Comparison of ENCODE assay signal across 12 cellular contexts in the genomic region with DNA sequence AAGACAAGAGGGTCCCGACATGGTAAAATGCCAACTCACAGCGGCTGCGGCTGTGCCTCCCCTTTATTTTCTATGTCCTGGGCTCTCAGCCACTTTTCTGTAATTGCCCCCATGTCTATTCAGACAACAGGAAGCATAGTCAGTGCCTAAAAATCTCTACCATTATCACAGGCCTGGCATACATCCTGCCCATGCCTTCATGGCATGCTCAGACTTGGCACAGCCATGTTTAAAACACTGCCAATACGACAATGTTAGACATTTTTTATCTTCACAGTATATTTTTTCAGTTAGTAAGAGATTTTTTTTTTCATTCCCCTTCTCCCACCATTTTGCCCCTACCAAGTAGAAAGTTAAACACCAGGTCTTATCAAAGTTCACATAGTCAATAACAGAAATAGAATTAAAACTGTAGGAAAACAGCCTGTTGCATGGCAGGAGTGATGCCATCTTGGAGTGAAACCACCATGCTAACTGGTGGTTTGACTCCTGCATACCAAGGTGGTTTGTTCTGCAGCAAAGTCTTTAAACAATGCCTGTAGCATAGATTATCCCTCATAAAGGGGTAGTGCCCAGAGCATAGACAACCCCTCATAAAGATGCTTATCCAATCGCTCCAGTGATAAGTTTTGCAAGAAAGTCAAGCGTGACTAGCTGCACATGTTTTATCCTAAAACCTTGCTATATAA. TPM values are rescaled to one million over a fixed set of nuclear protein-coding genes. Genes with fewer than 3 reads are reported as not detected.
DNase-seq lines count a peak whose midpoint lies in the region; ATAC-seq and TF ChIP-seq lines count a peak whose summit lies in the region.
"Had no signal": no experiment of that assay in that cellular context is flagged by ENCODE, and none has a peak within 500 bp of the region (broad histone marks: within the 10 kb centered on the region; RNA-seq: fewer than 3 reads in every experiment).

No MANE protein-coding gene starts in this region.

- H3K27me3 ChIP-seq in tibial artery = no peaks in the 10 kb centered on the region
- H3K27me3 ChIP-seq: cardiac muscle cell had no signal

- peaks cover 27% of the 10 kb centered on the region for H3K36me3 Mint-ChIP-seq in activated CD8-positive, alpha-beta T cell treated with anti-CD3 and anti-CD28 coated beads for 36 hours (ENCODE audit: low read depth)
- H3K36me3 Mint-ChIP-seq in activated CD8-positive, alpha-beta T cell treated with anti-CD3 and anti-CD28 coated beads, Interleukin-2, amount 10 ng/mL, durations not matched to agents 7 days and 5 days (ENCODE audit: low read depth) = peaks cover 7% of the 10 kb centered on the region
- peaks cover 47% of the 10 kb centered on the region for H3K36me3 Mint-ChIP-seq in activated CD4-positive, alpha-beta memory T cell treated with anti-CD3 and anti-CD28 coated beads for 36 hours

- no peak for ATAC-seq in activated CD8-positive, alpha-beta T cell treated with anti-CD3 and anti-CD28 coated beads for 36 hours
- ATAC-seq in activated CD8-positive, alpha-beta T cell treated with anti-CD3 and anti-CD28 coated beads, Interleukin-2, amount 10 ng/mL, durations not matched to agents 7 days and 5 days = no peak
- no peak for ATAC-seq in HG03439 (IDR thresholded peaks at IDR 0.05; ENCODE audit: unreplicated experiment)
- no peak for ATAC-seq in HG03520 (IDR thresholded peaks at IDR 0.05; ENCODE audit: unreplicated experiment)
- ATAC-seq in HG02852 (IDR thresholded peaks at IDR 0.05; ENCODE audit: unreplicated experiment) = no peak
- ATAC-seq: A549 had no signal

- H3K27me3 Mint-ChIP-seq in activated CD8-positive, alpha-beta T cell treated with anti-CD3 and anti-CD28 coated beads for 36 hours = no peaks in the 10 kb centered on the region
- no peaks in the 10 kb centered on the region for H3K27me3 Mint-ChIP-seq in activated CD8-positive, alpha-beta T cell treated with anti-CD3 and anti-CD28 coated beads, Interleukin-2, amount 10 ng/mL, durations not matched to agents 7 days and 5 days (ENCODE audit: low read depth)
- H3K27me3 Mint-ChIP-seq in activated CD4-positive, alpha-beta memory T cell treated with anti-CD3 and anti-CD28 coated beads for 36 hours = no peaks in the 10 kb centered on the region

- no peaks in the 10 kb centered on the region for H3K9me3 Mint-ChIP-seq in activated CD8-positive, alpha-beta T cell treated with anti-CD3 and anti-CD28 coated beads for 36 hours
- no peaks in the 10 kb centered on the region for H3K9me3 Mint-ChIP-seq in activated CD8-positive, alpha-beta T cell treated with anti-CD3 and anti-CD28 coated beads, Interleukin-2, amount 10 ng/mL, durations not matched to agents 7 days and 5 days (ENCODE audit: insufficient read depth)
- H3K9me3 Mint-ChIP-seq in activated CD4-positive, alpha-beta memory T cell treated with anti-CD3 and anti-CD28 coated beads for 36 hours = no peaks in the 10 kb centered on the region

- CTCF ChIA-PET in activated CD8-positive, alpha-beta T cell treated with anti-CD3 and anti-CD28 coated beads for 36 hours (lab: Charles Lee) = interaction anchor here (0.9 to 4.5 kb wide), 10 partner anchors 10 to 129 kb away, joined by 3 to 26 read pairs (median 4); a partner anchor contains a TSS
- CTCF ChIA-PET in activated CD8-positive, alpha-beta T cell treated with anti-CD3 and anti-CD28 coated beads, Interleukin-2, amount 10 ng/mL, durations not matched to agents 7 days and 5 days (lab: Charles Lee) = interaction anchor here (0.9 to 4.1 kb wide), 5 partner anchors 10 to 128 kb away, joined by 4 to 24 read pairs (median 10); a partner anchor contains a TSS
- CTCF ChIA-PET in activated CD4-positive, alpha-beta memory T cell treated with anti-CD3 and anti-CD28 coated beads for 36 hours (lab: Charles Lee) = interaction anchor here (1.1 to 2.9 kb wide), 10 partner anchors 10 to 128 kb away, joined by 3 to 19 read pairs (median 6); a partner anchor contains a TSS

- H3K9me3 ChIP-seq in tibial artery = no peaks in the 10 kb centered on the region
- H3K9me3 ChIP-seq: A549 had no signal

- H3K4me1 ChIP-seq in tibial artery = peaks cover 0 to 61% (median 39%) of the 10 kb centered on the region in 4 donors
- H3K4me1 ChIP-seq: A549 had no signal

- no peak for DNase-seq in activated CD8-positive, alpha-beta T cell treated with anti-CD3 and anti-CD28 coated beads for 36 hours
- no peak for DNase-seq in activated CD8-positive, alpha-beta T cell treated with anti-CD3 and anti-CD28 coated beads, Interleukin-2, amount 10 ng/mL, durations not matched to agents 7 days and 5 days
- no peak for DNase-seq in activated CD4-positive, alpha-beta memory T cell treated with anti-CD3 and anti-CD28 coated beads for 36 hours
- peak; percentile 85 for DNase-seq in fibroblast of the aortic adventitia (ENCODE audit: low read depth)
- DNase-seq in tibial artery = no peak
- DNase-seq: activated CD4-positive, CD25-positive, alpha-beta regulatory T cell; NCI-H2227 treated with DMSO at 0.1 percent for 48 hours had no signal

- intact Hi-C loops in activated CD8-positive, alpha-beta T cell treated with anti-CD3 and anti-CD28 coated beads for 36 hours (cut with micrococcal nuclease) = loop anchor here (2.0 to 10.0 kb wide), 2 partner anchors 63 to 129 kb away; no protein-coding TSS in a partner anchor
- intact Hi-C loops in activated CD4-positive, alpha-beta memory T cell treated with anti-CD3 and anti-CD28 coated beads for 36 hours (cut with micrococcal nuclease) = loop anchor here (2.0 to 10.0 kb wide), 2 partner anchors 27 to 219 kb away; a partner anchor contains a TSS
- intact Hi-C loops in tibial artery (cut with DNase I; ENCODE audit: low total_unique reads) = loop anchor here (10.0 kb wide), 1 partner anchor 129 kb away; no protein-coding TSS in a partner anchor

- peak overlapping the region; percentile 8 for H3K4me3 Mint-ChIP-seq in activated CD8-positive, alpha-beta T cell treated with anti-CD3 and anti-CD28 coated beads for 36 hours
- no peak overlapping the region for H3K4me3 Mint-ChIP-seq in activated CD8-positive, alpha-beta T cell treated with anti-CD3 and anti-CD28 coated beads, Interleukin-2, amount 10 ng/mL, durations not matched to agents 7 days and 5 days
- peak overlapping the region; percentile 46 for H3K4me3 Mint-ChIP-seq in activated CD4-positive, alpha-beta memory T cell treated with anti-CD3 and anti-CD28 coated beads for 36 hours

- peak overlapping the region; percentile 63 to 70 for H3K27ac ChIP-seq in tibial artery
- H3K27ac ChIP-seq: cardiac muscle cell had no signal

- peaks cover 5 to 23% (median 18%) of the 10 kb centered on the region in 3 donors for H3K36me3 ChIP-seq in tibial artery

- TF ChIP-seq CTCF in activated CD8-positive, alpha-beta T cell treated with anti-CD3 and anti-CD28 coated beads for 36 hours (IDR thresholded peaks at IDR 0.05) = no peak
- TF ChIP-seq CTCF in fibroblast of the aortic adventitia (IDR thresholded peaks at IDR 0.05; ENCODE audit: insufficient read depth, low read length) (no peak), tibial artery (IDR thresholded peaks at IDR 0.05) (no peak)

- peak overlapping the region; percentile 92 for H3K27ac Mint-ChIP-seq in activated CD8-positive, alpha-beta T cell treated with anti-CD3 and anti-CD28 coated beads for 36 hours
- H3K27ac Mint-ChIP-seq in activated CD8-positive, alpha-beta T cell treated with anti-CD3 and anti-CD28 coated beads, Interleukin-2, amount 10 ng/mL, durations not matched to agents 7 days and 5 days = no peak overlapping the region
- peak overlapping the region; percentile 99 for H3K27ac Mint-ChIP-seq in activated CD4-positive, alpha-beta memory T cell treated with anti-CD3 and anti-CD28 coated beads for 36 hours

- H3K4me3 ChIP-seq in fibroblast of the aortic adventitia (ENCODE audit: low read depth, low read length) = no peak overlapping the region
- no peak overlapping the region for H3K4me3 ChIP-seq in tibial artery
- H3K4me3 ChIP-seq: A549, cardiac muscle cell had no signal

- H3K4me1 Mint-ChIP-seq in activated CD8-positive, alpha-beta T cell treated with anti-CD3 and anti-CD28 coated beads for 36 hours (ENCODE audit: low read depth) = peaks cover 53% of the 10 kb centered on the region
- peaks cover 50% of the 10 kb centered on the region for H3K4me1 Mint-ChIP-seq in activated CD8-positive, alpha-beta T cell treated with anti-CD3 and anti-CD28 coated beads, Interleukin-2, amount 10 ng/mL, durations not matched to agents 7 days and 5 days (ENCODE audit: low read depth)
- H3K4me1 Mint-ChIP-seq in activated CD4-positive, alpha-beta memory T cell treated with anti-CD3 and anti-CD28 coated beads for 36 hours (ENCODE audit: low read depth) = peaks cover 55% of the 10 kb centered on the region

- POLR2A ChIA-PET in activated CD8-positive, alpha-beta T cell treated with anti-CD3 and anti-CD28 coated beads for 36 hours (lab: Charles Lee) = interaction anchor here (0.8 to 3.1 kb wide), 4 partner anchors 14 to 98 kb away, joined by 3 to 11 read pairs (median 4); a partner anchor contains a TSS
- POLR2A ChIA-PET in activated CD8-positive, alpha-beta T cell treated with anti-CD3 and anti-CD28 coated beads, Interleukin-2, amount 10 ng/mL, durations not matched to agents 7 days and 5 days (lab: Charles Lee) = no interaction called here
- POLR2A ChIA-PET in activated CD4-positive, alpha-beta memory T cell treated with anti-CD3 and anti-CD28 coated beads for 36 hours (lab: Charles Lee) = interaction anchor here (0.7 to 2.8 kb wide), 9 partner anchors 13 to 97 kb away, joined by 3 to 21 read pairs (median 3); a partner anchor contains a TSS

RNA-seq across cellular contexts. Expression of a gene that starts 18.9 kb away (rescaled TPM):
- total RNA-seq in activated CD8-positive, alpha-beta T cell treated with anti-CD3 and anti-CD28 coated beads for 36 hours = 10 to 100 TPM; 33.9 to 39.5 TPM
- total RNA-seq in activated CD8-positive, alpha-beta T cell treated with anti-CD3 and anti-CD28 coated beads, Interleukin-2, amount 10 ng/mL, durations not matched to agents 7 days and 5 days = 10 to 100 TPM; 38.7 to 40.6 TPM
- 10 to 100 TPM; 59.5 to 63.0 TPM for total RNA-seq in activated CD4-positive, alpha-beta memory T cell treated with anti-CD3 and anti-CD28 coated beads for 36 hours
- total RNA-seq in fibroblast of the aortic adventitia (ENCODE audit: low replicate concordance) = 20.0 and 32.7 TPM in 2 replicates
